In genomic region chr7:996089-996872, GRCh38 we compare ENCODE assay signal across 23 cellular contexts. TPM values are rescaled to one million over a fixed set of nuclear protein-coding genes. Genes with fewer than 3 reads are reported as not detected.
A peak's percentile ranks its signal among the peaks of the same experiment; 100 is the strongest.
DNase-seq lines count a peak whose midpoint lies in the region; ATAC-seq and TF ChIP-seq lines count a peak whose summit lies in the region.
"Had no signal": no experiment of that assay in that cellular context is flagged by ENCODE, and none has a peak within 500 bp of the region (broad histone marks: within the 10 kb centered on the region; RNA-seq: fewer than 3 reads in every experiment).

No MANE protein-coding gene starts in this region.

- no CpG with 5 or more reads among the region's 38 CpGs for WGBS in neuronal stem cell (ENCODE audit: extremely low coverage in 2 of 2, insufficient read length in 2 of 2, insufficient replicate concordance in 1 of 2), 2 donors

- peaks cover 7 to 53% (median 19%) of the 10 kb centered on the region in 11 experiments; a peak in 15 of 22 replicates for H3K27me3 ChIP-seq in BLaER1 treated with 17β-estradiol and CSF1 and Interleukin-3, amounts not matched to agents 10 nM and 100 nM
- no peaks in the 10 kb centered on the region; the same call in 1 of the 2 replicates for H3K27me3 ChIP-seq in Karpas-422 (ENCODE audit: low read length)
- no peaks in the 10 kb centered on the region for H3K27me3 ChIP-seq in SU-DHL-6 (ENCODE audit: low read length)
- no peaks in the 10 kb centered on the region for H3K27me3 ChIP-seq in neuronal stem cell (ENCODE audit: control insufficient read depth in 3 of 3, insufficient read depth in 3 of 3, low read depth in 1 of 3, low read length in 3 of 3)
- H3K27me3 ChIP-seq: MG63, Peyer's patch, SJSA1 had no signal

- H2BK15ac ChIP-seq in neuronal stem cell (ENCODE audit: low read length): no peak overlapping the region

- no peak overlapping the region for H2AK5ac ChIP-seq in neuronal stem cell (ENCODE audit: low read depth, low read length)

- DNase-seq in Karpas-422 (no peak), neuronal stem cell (ENCODE audit: low spot score) (no peak), middle frontal gyrus (ENCODE audit: extremely low spot score, low spot score) (no peak), T-helper 17 cell (no peak)
- DNase-seq: DMS 273 treated with DMSO at 0.1 percent for 48 hours; DND-41; HCEC 1CT; MG63; NCI-H1048; NCI-H146; NCI-H2029; NCI-H2227 treated with DMSO at 0.1 percent for 48 hours; NCI-H524; NCI-H774; NK-92 treated with Interleukin-12 subunit alpha and Interleukin-12 subunit beta, amount 100 ng/mL, for 24 hours; Peyer's patch had no signal

- peaks cover 66 to 100% (median 95%) of the 10 kb centered on the region in 10 experiments for H3K4me1 ChIP-seq in BLaER1 treated with 17β-estradiol and CSF1 and Interleukin-3, amounts not matched to agents 10 nM and 100 nM
- H3K4me1 ChIP-seq in Karpas-422 (ENCODE audit: low read length): peaks cover 67% of the 10 kb centered on the region
- H3K4me1 ChIP-seq in neuronal stem cell (ENCODE audit: control insufficient read depth in 2 of 2, insufficient read depth in 1 of 2, low read depth in 1 of 2, low read length in 2 of 2): peaks cover 8 to 15% of the 10 kb centered on the region in 2 donors

- peaks cover 0 to 10% (median 0%) of the 10 kb centered on the region in 11 experiments; a peak in 6 of 22 replicates for H3K36me3 ChIP-seq in BLaER1 treated with 17β-estradiol and CSF1 and Interleukin-3, amounts not matched to agents 10 nM and 100 nM
- no peaks in the 10 kb centered on the region for H3K36me3 ChIP-seq in Karpas-422 (ENCODE audit: insufficient read depth, low read length)
- H3K36me3 ChIP-seq in SU-DHL-6 (ENCODE audit: low read length): no peaks in the 10 kb centered on the region
- H3K36me3 ChIP-seq in neuronal stem cell (replicated peaks in 1 of 2; ENCODE audit: control insufficient read depth in 2 of 2, insufficient read depth in 2 of 2, low read length in 2 of 2): peaks cover 10 to 55% of the 10 kb centered on the region in 2 donors
- H3K36me3 ChIP-seq: MG63 had no signal

- H3K27ac ChIP-seq in BLaER1 treated with 17β-estradiol and CSF1 and Interleukin-3, amounts not matched to agents 10 nM and 100 nM: peak overlapping the region in 5 of 11 experiments; percentile 7 to 44 (median 22); a peak in 7 of 22 replicates
- H3K27ac ChIP-seq in Karpas-422 (ENCODE audit: low read length): no peak overlapping the region
- peak overlapping the region; percentile 63 for H3K27ac ChIP-seq in SU-DHL-6 (ENCODE audit: low read depth, low read length)
- no peak overlapping the region for H3K27ac ChIP-seq in neuronal stem cell (replicated peaks; ENCODE audit: low read length)
- H3K27ac ChIP-seq: Peyer's patch, SJSA1 had no signal

- H4K20me1 ChIP-seq in BLaER1 treated with 17β-estradiol and CSF1 and Interleukin-3, amounts not matched to agents 10 nM and 100 nM: peaks cover 0 to 45% (median 9%) of the 10 kb centered on the region in 11 experiments; a peak in 12 of 22 replicates
- H4K20me1 ChIP-seq in Karpas-422 (ENCODE audit: insufficient read depth, low read depth, low read length) (peaks cover 7% of the 10 kb centered on the region; the same call in 1 of the 2 replicates), SU-DHL-6 (ENCODE audit: low read depth, low read length) (no peaks in the 10 kb centered on the region)

- no peak overlapping the region for H2BK120ac ChIP-seq in neuronal stem cell (ENCODE audit: low read depth, low read length)

- H3K27ac Mint-ChIP-seq in T-helper 17 cell: no peak overlapping the region
- H3K27ac Mint-ChIP-seq: GM23338; T-helper 1 cell treated with Interleukin-12 subunit alpha and Interleukin-12 subunit beta and Interleukin-4 antibody, amounts not matched to agents 30 μg/mL and 1 μg/mL, for 36 hours had no signal

- TF ChIP-seq CTCF in SU-DHL-6 (IDR thresholded peaks at IDR 0.05; ENCODE audit: insufficient read depth, low read length, poor library complexity, severe bottlenecking): no peak

- no peak overlapping the region for H3K4me3 Mint-ChIP-seq in T-helper 17 cell
- H3K4me3 Mint-ChIP-seq: GM23338; T-helper 1 cell treated with Interleukin-12 subunit alpha and Interleukin-12 subunit beta and Interleukin-4 antibody, amounts not matched to agents 30 μg/mL and 1 μg/mL, for 36 hours had no signal

- peak overlapping the region; percentile 89 for H3K23ac ChIP-seq in neuronal stem cell (ENCODE audit: low read depth, low read length, poor library complexity)

- no peak overlapping the region for H3K14ac ChIP-seq in neuronal stem cell (ENCODE audit: low read length)

- H3K36me3 Mint-ChIP-seq in T-helper 17 cell (ENCODE audit: low read depth): no peaks in the 10 kb centered on the region

- H2AFZ ChIP-seq in Karpas-422 (ENCODE audit: low read length): no peak overlapping the region
- H2AFZ ChIP-seq in SU-DHL-6 (ENCODE audit: low read depth, low read length, severe bottlenecking): no peak overlapping the region
- no peak overlapping the region for H2AFZ ChIP-seq in neuronal stem cell (ENCODE audit: low read length)
- H2AFZ ChIP-seq: GM23338 had no signal

- peak overlapping the region; percentile 57 for H3K18ac ChIP-seq in neuronal stem cell (ENCODE audit: low read length)

- H3K9ac ChIP-seq in BLaER1 treated with 17β-estradiol and CSF1 and Interleukin-3, amounts not matched to agents 10 nM and 100 nM: peak overlapping the region in 10 of 11 experiments; percentile 18 to 65 (median 44); a peak in 13 of 22 replicates
- H3K9ac ChIP-seq in Karpas-422 (ENCODE audit: low read length) (peak overlapping the region; percentile 13), SU-DHL-6 (ENCODE audit: low read length) (peak overlapping the region; percentile 8; the same call in 1 of the 2 replicates), neuronal stem cell (ENCODE audit: low read depth, low read length, poor library complexity) (no peak overlapping the region)

- no peaks in the 10 kb centered on the region for H3K9me3 ChIP-seq in BLaER1 treated with 17β-estradiol and CSF1 and Interleukin-3, amounts not matched to agents 10 nM and 100 nM (replicated peaks in 1 of 11)
- H3K9me3 ChIP-seq in Karpas-422 (ENCODE audit: low read length): no peaks in the 10 kb centered on the region
- no peaks in the 10 kb centered on the region for H3K9me3 ChIP-seq in SU-DHL-6 (ENCODE audit: insufficient read depth, low read length)
- no peaks in the 10 kb centered on the region for H3K9me3 ChIP-seq in neuronal stem cell (replicated peaks in 1 of 2; ENCODE audit: control insufficient read depth in 2 of 2, insufficient read depth in 1 of 2, low read depth in 1 of 2, low read length in 2 of 2)
- H3K9me3 ChIP-seq in T-helper 17 cell (ENCODE audit: control insufficient read depth, low read length, poor library complexity, severe bottlenecking): no peaks in the 10 kb centered on the region
- H3K9me3 ChIP-seq: MG63, Peyer's patch, SJSA1 had no signal

- peak overlapping the region; percentile 58 for H2BK12ac ChIP-seq in neuronal stem cell (ENCODE audit: low read length)

- H3F3A ChIP-seq in SU-DHL-6 (ENCODE audit: insufficient read depth): peaks cover 33% of the 10 kb centered on the region

- peaks cover 4% of the 10 kb centered on the region for H3K4me1 Mint-ChIP-seq in T-helper 17 cell

- H3K4ac ChIP-seq in neuronal stem cell (ENCODE audit: low read length): no peak overlapping the region

- ATAC-seq in GM18909 (IDR thresholded peaks at IDR 0.05; ENCODE audit: poor library complexity, unreplicated experiment) (no peak), T-helper 17 cell (no peak)

- H3K79me1 ChIP-seq in neuronal stem cell (ENCODE audit: low read depth, low read length): peaks cover 2% of the 10 kb centered on the region

- no peaks in the 10 kb centered on the region for H3K9me2 ChIP-seq in Karpas-422 (replicated peaks; ENCODE audit: insufficient read depth, low read length)
- H3K9me2 ChIP-seq in SU-DHL-6 (replicated peaks; ENCODE audit: insufficient read depth, low read length): no peaks in the 10 kb centered on the region

- no peak overlapping the region; a peak in 1 of 20 replicates for H3K4me3 ChIP-seq in BLaER1 treated with 17β-estradiol and CSF1 and Interleukin-3, amounts not matched to agents 10 nM and 100 nM
- H3K4me3 ChIP-seq in Karpas-422 (ENCODE audit: low read length) (no peak overlapping the region), SU-DHL-6 (ENCODE audit: insufficient read depth, low read length, poor library complexity, severe bottlenecking) (no peak overlapping the region), neuronal stem cell (ENCODE audit: low read length in 2 of 2) (no peak overlapping the region)
- H3K4me3 ChIP-seq: GM23338, MG63, Peyer's patch, SJSA1 had no signal

- no peaks in the 10 kb centered on the region for H3K27me3 Mint-ChIP-seq in T-helper 17 cell

- H4K8ac ChIP-seq in neuronal stem cell (ENCODE audit: low read depth, low read length): no peak overlapping the region

- no peaks in the 10 kb centered on the region for H3K79me2 ChIP-seq in Karpas-422 (ENCODE audit: low read length)
- H3K79me2 ChIP-seq in SU-DHL-6 (ENCODE audit: insufficient read depth, low read length): no peaks in the 10 kb centered on the region

- H3K4me2 ChIP-seq in BLaER1 treated with 17β-estradiol and CSF1 and Interleukin-3, amounts not matched to agents 10 nM and 100 nM: peak overlapping the region; percentile 62 to 92 (median 86)
- H3K4me2 ChIP-seq in Karpas-422 (ENCODE audit: low read depth, low read length, poor library complexity, severe bottlenecking) (no peak overlapping the region), SU-DHL-6 (ENCODE audit: low read depth, low read length, poor library complexity, severe bottlenecking) (peak overlapping the region; percentile 11), neuronal stem cell (ENCODE audit: insufficient read depth, low read length, poor library complexity, severe bottlenecking) (no peak overlapping the region)
- H3K4me2 ChIP-seq: GM23338 had no signal

- H4K91ac ChIP-seq in neuronal stem cell (ENCODE audit: low read depth, low read length, poor library complexity): no peak overlapping the region

- H2BK5ac ChIP-seq in neuronal stem cell (ENCODE audit: low read length): no peak overlapping the region

RNA-seq across cellular contexts. Expression of gene CYP2W1, which starts 13.3 kb away (rescaled TPM):
- not detected in 2 replicates for total RNA-seq in Karpas-422 (2014; rRNA removed; shearing (Covaris generic); ENCODE audit: low replicate concordance)
- not detected for polyA plus RNA-seq in neuronal stem cell (2013, experiment 1 of 2)
- not detected for polyA plus RNA-seq in neuronal stem cell (2013, experiment 2 of 2)
- total RNA-seq in T-helper 17 cell: not detected
- total RNA-seq: GM23338, LHCN-M2, SJSA1 had no signal
- polyA plus RNA-seq: GM23338 had no signal

RNA-seq across cellular contexts. Expression of gene COX19, which starts 20.9 kb away (rescaled TPM):
- total RNA-seq in Karpas-422 (2014; rRNA removed; shearing (Covaris generic); ENCODE audit: low replicate concordance): 14.5 and 20.5 TPM in 2 replicates
- polyA plus RNA-seq in neuronal stem cell (2013, experiment 1 of 2): 8.7 TPM
- 8.9 TPM for polyA plus RNA-seq in neuronal stem cell (2013, experiment 2 of 2)
- 10 to 100 TPM; 40.1 to 43.2 TPM for total RNA-seq in T-helper 17 cell

RNA-seq across cellular contexts. Expression of gene ADAP1, which starts 41.8 kb away (rescaled TPM):
- total RNA-seq in Karpas-422 (2014; rRNA removed; shearing (Covaris generic); ENCODE audit: low replicate concordance): not detected in 2 replicates
- polyA plus RNA-seq in neuronal stem cell (2013, experiment 1 of 2): 0.50 TPM
- 0.48 TPM for polyA plus RNA-seq in neuronal stem cell (2013, experiment 2 of 2)
- total RNA-seq in T-helper 17 cell: 10 to 100 TPM in 1 of 2 donors, 1 to 10 TPM in 1; 6.7 to 15.4 TPM

RNA-seq across cellular contexts. Expression of gene GPR146, which starts 48.1 kb away (rescaled TPM):
- 5.5 and 9.2 TPM in 2 replicates for total RNA-seq in Karpas-422 (2014; rRNA removed; shearing (Covaris generic); ENCODE audit: low replicate concordance)
- 1.7 TPM for polyA plus RNA-seq in neuronal stem cell (2013, experiment 1 of 2)
- polyA plus RNA-seq in neuronal stem cell (2013, experiment 2 of 2): 1.5 TPM
- total RNA-seq in T-helper 17 cell: 10 to 100 TPM; 17.9 to 22.2 TPM

Comparison
In these comparisons a context has a peak if more than half of its experiments do, and no peak if none do; other contexts are left out.
1. H3K4me2 ChIP-seq: peak in BLaER1 treated with 17β-estradiol and CSF1 and Interleukin-3, amounts not matched to agents 10 nM and 100 nM (11 of 11) and SU-DHL-6 (single experiment); none in Karpas-422 (single experiment) and neuronal stem cell (single experiment).